ENCODE assay signal across 8 cellular contexts in genomic region chr3:181712505-181713299, GRCh38. TPM values are rescaled to one million over a fixed set of nuclear protein-coding genes. Genes with fewer than 3 reads are reported as not detected.
DNase-seq lines count a peak whose midpoint lies in the region; ATAC-seq and TF ChIP-seq lines count a peak whose summit lies in the region.

No MANE protein-coding gene starts in this region.

- H3K9ac ChIP-seq in mucosa of stomach (ENCODE audit: low read length): peak overlapping the region; percentile 81

- peak overlapping the region in 4 of 5 experiments; percentile 79 to 98 (median 96) for H3K27ac Mint-ChIP-seq in brain

- H3K36me3 Mint-ChIP-seq in brain: peaks cover 32% of the 10 kb centered on the region

- H3K27me3 Mint-ChIP-seq in brain: peaks cover 52% of the 10 kb centered on the region

- peaks cover 0 to 12% (median 4%) of the 10 kb centered on the region in 5 experiments for H3K9me3 Mint-ChIP-seq in brain

- DNase-seq in ACHN (peak; percentile 23), NCI-H146 (lab: John Stamatoyannopoulos, UW) (peak; percentile 95)
- no peak for DNase-seq in stimulated activated CD4-positive, alpha-beta T cell treated with anti-CD3 and anti-CD28 coated beads, Interleukin-4, amount 100 ng/mL, for 1 hour

- in situ Hi-C loops in ACHN (cut with HindIII; ENCODE audit: low pct_ligation_motif_present, low pct_unique_long_range_greater_than_20kb, low sequenced_read_pairs): no loop called here

- H3K27me3 ChIP-seq in mucosa of stomach (ENCODE audit: control insufficient read depth, insufficient read depth, low read length): peaks cover 45% of the 10 kb centered on the region

- peak overlapping the region in 3 of 5 experiments; percentile 87 to 93 (median 91) for H3K4me3 Mint-ChIP-seq in brain

- no peaks in the 10 kb centered on the region for H3K36me3 ChIP-seq in mucosa of stomach (ENCODE audit: control insufficient read depth, insufficient read depth, low read length)

- no peaks in the 10 kb centered on the region for H3K9me3 ChIP-seq in mucosa of stomach (ENCODE audit: control insufficient read depth, low read length)

- TF ChIP-seq CTCF in brain (conservative IDR thresholded peaks at IDR 0.05): no peak

- H3K4me1 ChIP-seq in mucosa of stomach (ENCODE audit: control insufficient read depth, insufficient read depth, low read length): peaks cover 7% of the 10 kb centered on the region

- ATAC-seq in HG03025 (IDR thresholded peaks at IDR 0.05; ENCODE audit: low FRiP score, unreplicated experiment) (no peak), HG03045 (IDR thresholded peaks at IDR 0.05; ENCODE audit: unreplicated experiment) (no peak), HG03442 (IDR thresholded peaks at IDR 0.05; ENCODE audit: unreplicated experiment) (no peak)

- peak overlapping the region; percentile 71 for H3K4me3 ChIP-seq in mucosa of stomach (ENCODE audit: low read length)

- peaks cover 31% of the 10 kb centered on the region for H3K4me1 Mint-ChIP-seq in brain

RNA-seq across cellular contexts. Expression of gene SOX2, which starts 1.0 kb away (rescaled TPM):
- polyA plus RNA-seq in brain (ENCODE audit: insufficient read depth, low read depth, low replicate concordance): 120 TPM
